23 cellular contexts compared by ENCODE assay signal in the genomic region with DNA sequence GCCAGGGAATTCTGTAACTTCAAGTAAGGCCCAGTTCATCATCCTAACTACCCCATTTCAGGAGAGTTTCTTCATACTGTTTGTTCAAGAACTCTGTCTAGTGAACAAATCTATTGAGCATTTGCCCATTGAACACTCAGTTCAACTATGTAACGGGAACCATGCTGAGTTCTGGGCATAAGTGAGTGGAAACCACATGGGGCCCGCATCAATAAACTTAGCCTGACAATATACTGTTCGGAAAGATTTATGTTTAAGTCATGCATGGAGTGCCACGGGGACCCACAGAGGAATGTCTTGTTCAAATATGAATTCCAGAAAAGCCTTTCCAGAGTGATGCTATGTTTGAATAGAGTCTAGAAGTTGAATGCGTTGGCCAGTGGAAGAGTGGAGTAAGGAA.
A peak's percentile ranks its signal among the peaks of the same experiment; 100 is the strongest.
DNase-seq lines count a peak whose midpoint lies in the region; ATAC-seq, FAIRE-seq and TF ChIP-seq lines count a peak whose summit lies in the region.
"Had no signal": no experiment of that assay in that cellular context is flagged by ENCODE, and none has a peak within 500 bp of the region (broad histone marks: within the 10 kb centered on the region; RNA-seq: fewer than 3 reads in every experiment).

No MANE protein-coding gene starts in this region.

- no peak overlapping the region for H3K4me3 Mint-ChIP-seq in activated CD4-positive, alpha-beta T cell treated with anti-CD3 and anti-CD28 coated beads, Interleukin-2, amount 10 ng/mL, durations not matched to agents 24 days and 14 days
- H3K4me3 Mint-ChIP-seq: CD4-positive, alpha-beta memory T cell had no signal

- H4K20me1 ChIP-seq in keratinocyte (ENCODE audit: control insufficient read depth, extremely low read depth, insufficient read depth, low read length): no peaks in the 10 kb centered on the region

- H3K9ac ChIP-seq in keratinocyte (ENCODE audit: control insufficient read depth, extremely low read depth, insufficient read depth, low read length) (no peak overlapping the region), colonic mucosa (ENCODE audit: low read depth in 2 of 2, low read length in 2 of 2) (no peak overlapping the region)
- H3K9ac ChIP-seq: GM23248 had no signal

- no peak overlapping the region for H2AFZ ChIP-seq in keratinocyte (ENCODE audit: control insufficient read depth, low read length)
- H2AFZ ChIP-seq: GM23248 had no signal

- peaks cover 24% of the 10 kb centered on the region for H3K27me3 Mint-ChIP-seq in activated CD4-positive, alpha-beta T cell treated with anti-CD3 and anti-CD28 coated beads, Interleukin-2, amount 10 ng/mL, durations not matched to agents 24 days and 14 days

- no peak overlapping the region for H3K4me3 ChIP-seq in keratinocyte (ENCODE audit: control insufficient read depth in 2 of 3, extremely low read depth in 1 of 3, insufficient read depth in 2 of 3, low read depth in 1 of 3, low read length in 3 of 3)
- no peak overlapping the region for H3K4me3 ChIP-seq in colonic mucosa
- no peak overlapping the region for H3K4me3 ChIP-seq in upper lobe of left lung
- H3K4me3 ChIP-seq: GM23248 had no signal

- H3K9me3 ChIP-seq in keratinocyte (ENCODE audit: control insufficient read depth, low read depth, low read length): no peaks in the 10 kb centered on the region
- H3K9me3 ChIP-seq in colonic mucosa: no peaks in the 10 kb centered on the region
- H3K9me3 ChIP-seq in upper lobe of left lung: no peaks in the 10 kb centered on the region

- H3K36me3 ChIP-seq in keratinocyte (ENCODE audit: control insufficient read depth in 2 of 2, extremely low read depth in 1 of 2, insufficient read depth in 2 of 2, low read length in 2 of 2) (no peaks in the 10 kb centered on the region), colonic mucosa (no peaks in the 10 kb centered on the region), upper lobe of left lung (no peaks in the 10 kb centered on the region)

- H3K27ac Mint-ChIP-seq in activated CD4-positive, alpha-beta T cell treated with anti-CD3 and anti-CD28 coated beads, Interleukin-2, amount 10 ng/mL, durations not matched to agents 24 days and 14 days: no peak overlapping the region
- H3K27ac Mint-ChIP-seq: CD4-positive, alpha-beta memory T cell had no signal

- no peaks in the 10 kb centered on the region for H3K9me1 ChIP-seq in keratinocyte (ENCODE audit: control insufficient read depth, extremely low read depth, insufficient read depth, low read length)

- H3K4me1 ChIP-seq in keratinocyte (ENCODE audit: control insufficient read depth, extremely low read depth, insufficient read depth, low read length) (peaks cover 6% of the 10 kb centered on the region), colonic mucosa (no peaks in the 10 kb centered on the region), upper lobe of left lung (no peaks in the 10 kb centered on the region)

- H3K9me3 Mint-ChIP-seq in activated CD4-positive, alpha-beta T cell treated with anti-CD3 and anti-CD28 coated beads, Interleukin-2, amount 10 ng/mL, durations not matched to agents 24 days and 14 days: no peaks in the 10 kb centered on the region

- no peaks in the 10 kb centered on the region for H3K79me2 ChIP-seq in keratinocyte (ENCODE audit: control insufficient read depth, insufficient read depth, low read length)

- TF ChIP-seq CTCF in keratinocyte (optimal IDR thresholded peaks at IDR 0.05 in 1 of 3, IDR thresholded peaks at IDR 0.05 in 1 of 3, conservative IDR thresholded peaks at IDR 0.05 in 1 of 3; ENCODE audit: extremely low read depth in 1 of 3, insufficient read depth in 2 of 3, low read length in 3 of 3) (no peak), colonic mucosa (IDR thresholded peaks at IDR 0.05) (no peak), upper lobe of left lung (IDR thresholded peaks at IDR 0.05) (no peak)

- H3K27me3 ChIP-seq in keratinocyte (ENCODE audit: control insufficient read depth, extremely low read depth, insufficient read depth, low read length) (no peaks in the 10 kb centered on the region), colonic mucosa (no peaks in the 10 kb centered on the region), upper lobe of left lung (no peaks in the 10 kb centered on the region)

- ATAC-seq in upper lobe of left lung (ENCODE audit: low FRiP score in 2 of 2): no peak
- ATAC-seq: HepG2, Panc1 had no signal

- peak overlapping the region; percentile 3 for H3K4me2 ChIP-seq in keratinocyte (ENCODE audit: control insufficient read depth, extremely low read depth, insufficient read depth, low read depth, low read length)

- no peak for FAIRE-seq in keratinocyte (lab: Jason Lieb, UNC)
- FAIRE-seq: G401.6, HepG2 had no signal

- no peak for TF ChIP-seq EP300 in upper lobe of left lung (IDR thresholded peaks at IDR 0.05)

- H3K27ac ChIP-seq in keratinocyte (ENCODE audit: control insufficient read depth, insufficient read depth, low read length) (no peak overlapping the region), colonic mucosa (no peak overlapping the region), upper lobe of left lung (no peak overlapping the region)
- H3K27ac ChIP-seq: GM23248, RWPE1 had no signal

- DNase-seq in activated CD4-positive, alpha-beta T cell treated with anti-CD3 and anti-CD28 coated beads, Interleukin-2, amount 10 ng/mL, durations not matched to agents 24 days and 14 days: peak; percentile 49
- DNase-seq in activated CD4-positive, alpha-beta T cell treated with anti-CD3 and anti-CD28 coated beads, Interleukin-2, amount 50 U/mL, for 1 hour: no peak
- DNase-seq in NCI-H446 treated with DMSO at 0.1 percent for 48 hours (lab: John Stamatoyannopoulos, UW) (peak; percentile 12), keratinocyte (ENCODE audit: low read depth, low spot score) (no peak), colonic mucosa (no peak), upper lobe of left lung (no peak)
- DNase-seq in activated CD4-positive, CD25-positive, alpha-beta regulatory T cell (lab: John Stamatoyannopoulos, UW): no peak
- DNase-seq: C1 segment of cervical spinal cord; CD4-positive, alpha-beta memory T cell; COR-L47; GM23248; H7; KBM-7; NCI-H1105 treated with DMSO at 0.1 percent for 48 hours; NCI-H1694; NCI-H2029 treated with DMSO at 0.1 percent for 48 hours; NCI-H2171 treated with DMSO at 0.1 percent for 48 hours; NCI-H69; SHP77 had no signal

- intact Hi-C loops in activated CD4-positive, alpha-beta T cell treated with anti-CD3 and anti-CD28 coated beads, Interleukin-2, amount 10 ng/mL, durations not matched to agents 24 days and 14 days (cut with micrococcal nuclease): no loop called here
- intact Hi-C loops in colonic mucosa (cut with DNase I): no loop called here

- no peaks in the 10 kb centered on the region for H3K4me1 Mint-ChIP-seq in activated CD4-positive, alpha-beta T cell treated with anti-CD3 and anti-CD28 coated beads, Interleukin-2, amount 10 ng/mL, durations not matched to agents 24 days and 14 days
- H3K4me1 Mint-ChIP-seq: CD4-positive, alpha-beta memory T cell had no signal

- 85 to 86% methylated on average over 5 of the region's 5 CpGs for WGBS in upper lobe of left lung, 2 donors

- TF ChIP-seq POLR2A in upper lobe of left lung (IDR thresholded peaks at IDR 0.05): no peak

- H3K36me3 Mint-ChIP-seq in activated CD4-positive, alpha-beta T cell treated with anti-CD3 and anti-CD28 coated beads, Interleukin-2, amount 10 ng/mL, durations not matched to agents 24 days and 14 days (ENCODE audit: low read depth): no peaks in the 10 kb centered on the region
- H3K36me3 Mint-ChIP-seq: CD4-positive, alpha-beta memory T cell had no signal

- dilution Hi-C loops in keratinocyte (cut with MboI; ENCODE audit: extremely low pct_ligation_motif_present, low sequenced_read_pairs): no loop called here

Comparison
In these comparisons a context has a peak if more than half of its experiments do, and no peak if none do; other contexts are left out.
1. DNase-seq: peak in activated CD4-positive, alpha-beta T cell treated with anti-CD3 and anti-CD28 coated beads, Interleukin-2, amount 10 ng/mL, durations not matched to agents 24 days and 14 days (single experiment) and NCI-H446 treated with DMSO at 0.1 percent for 48 hours (single experiment); none in activated CD4-positive, alpha-beta T cell treated with anti-CD3 and anti-CD28 coated beads, Interleukin-2, amount 50 U/mL, for 1 hour (single experiment), keratinocyte (single experiment), colonic mucosa (single experiment), activated CD4-positive, CD25-positive, alpha-beta regulatory T cell (0 of 4) and upper lobe of left lung (0 of 2).